ENCODE assay signal across 10 cellular contexts in genomic region chr2:136058951-136059530, GRCh38. TPM values are rescaled to one million over a fixed set of nuclear protein-coding genes. Genes with fewer than 3 reads are reported as not detected.
A peak's percentile ranks its signal among the peaks of the same experiment; 100 is the strongest.
DNase-seq lines count a peak whose midpoint lies in the region; ATAC-seq and TF ChIP-seq lines count a peak whose summit lies in the region.
"Had no signal": no experiment of that assay in that cellular context is flagged by ENCODE, and none has a peak within 500 bp of the region (broad histone marks: within the 10 kb centered on the region; RNA-seq: fewer than 3 reads in every experiment).

No MANE protein-coding gene starts in this region.

- H3K27me3 ChIP-seq in brain microvascular endothelial cell (replicated peaks) (no peaks in the 10 kb centered on the region), left lung (no peaks in the 10 kb centered on the region)

- intact Hi-C loops in left lung (cut with DNase I) = no loop called here

- peaks cover 0 to 9% of the 10 kb centered on the region in 2 donors for H3K4me1 ChIP-seq in left lung

- H3K9me3 ChIP-seq in left lung = no peaks in the 10 kb centered on the region

- DNase-seq in DMS 273 treated with DMSO at 0.1 percent for 48 hours (lab: John Stamatoyannopoulos, UW) = peak; percentile 23
- DNase-seq in NCI-H2171 treated with DMSO at 0.1 percent for 48 hours (lab: John Stamatoyannopoulos, UW) = peak; percentile 43
- no peak for DNase-seq in SW 1271 (lab: John Stamatoyannopoulos, UW)
- DNase-seq in brain microvascular endothelial cell = no peak
- no peak for DNase-seq in left lung
- DNase-seq in NCI-H1048 (lab: John Stamatoyannopoulos, UW) = no peak
- DNase-seq: NCI-H510A had no signal

- in situ Hi-C loops in brain microvascular endothelial cell (cut with HindIII; ENCODE audit: low pct_ligation_motif_present, low sequenced_read_pairs) = no loop called here

- no peak overlapping the region for H3K4me3 ChIP-seq in brain microvascular endothelial cell (ENCODE audit: low read depth, low read length)
- no peak overlapping the region for H3K4me3 ChIP-seq in left lung

- ATAC-seq in GM19025 (IDR thresholded peaks at IDR 0.05; ENCODE audit: low read depth, unreplicated experiment) (peak; percentile 29), HG02852 (IDR thresholded peaks at IDR 0.05; ENCODE audit: unreplicated experiment) (peak; percentile 49), left lung (no peak)

- no peak overlapping the region for H3K27ac ChIP-seq in brain microvascular endothelial cell
- H3K27ac ChIP-seq in left lung = no peak overlapping the region
- H3K27ac ChIP-seq: VCaP had no signal

- TF ChIP-seq CTCF in brain microvascular endothelial cell (IDR thresholded peaks at IDR 0.05; ENCODE audit: low read depth, low read length, missing control alignments) (no peak), left lung (IDR thresholded peaks at IDR 0.05) (no peak)

- H3K36me3 ChIP-seq in brain microvascular endothelial cell (replicated peaks) (no peaks in the 10 kb centered on the region), left lung (no peaks in the 10 kb centered on the region)

RNA-seq across cellular contexts. Expression of gene CXCR4, which starts 58.9 kb away (rescaled TPM):
- 10 to 100 TPM; 21.3 to 54.9 TPM for total RNA-seq in left lung

Comparison
In these comparisons a context has a peak if more than half of its experiments do, and no peak if none do; other contexts are left out.
1. DNase-seq: peak in DMS 273 treated with DMSO at 0.1 percent for 48 hours (single experiment) and NCI-H2171 treated with DMSO at 0.1 percent for 48 hours (single experiment); none in SW 1271 (0 of 2), brain microvascular endothelial cell (single experiment), left lung (0 of 2) and NCI-H1048 (single experiment).